15 cellular contexts compared by ENCODE assay signal in genomic region chr10:132299381-132300336, GRCh38.
"Had no signal": no experiment of that assay in that cellular context is flagged by ENCODE, and none has a peak within 500 bp of the region (broad histone marks: within the 10 kb centered on the region; RNA-seq: fewer than 3 reads in every experiment).

No MANE protein-coding gene starts in this region.

- H3K27ac ChIP-seq: breast epithelium, skin epidermis, upper lobe of left lung had no signal

- H3K9me3 ChIP-seq: breast epithelium, upper lobe of left lung had no signal

- H3K4me1 ChIP-seq: breast epithelium had no signal

- DNase-seq: activated CD4-positive, alpha-beta T cell treated with anti-CD3 and anti-CD28 coated beads, Interleukin-2, amount 50 U/mL, for 1 hour; activated CD4-positive, CD25-positive, alpha-beta regulatory T cell; activated naive CD4-positive, alpha-beta T cell treated with anti-CD3 and anti-CD28 coated beads for 36 hours; erythroblast; foreskin melanocyte; glutamatergic neuron; hippocampal formation; T1000; upper lobe of left lung had no signal

- H3K9me3 Mint-ChIP-seq: activated naive CD4-positive, alpha-beta T cell treated with anti-CD3 and anti-CD28 coated beads for 36 hours; mesothelial cell of epicardium; stimulated activated naive CD8-positive, alpha-beta T cell treated with anti-CD3 and anti-CD28 coated beads, Interleukin-15, Interleukin-2, amounts not matched to agents 100 ng/mL and 50 ng/mL, for 24 hours had no signal

- H3K4me1 Mint-ChIP-seq: mesothelial cell of epicardium had no signal

- H3K27me3 Mint-ChIP-seq: stimulated activated naive CD8-positive, alpha-beta T cell treated with anti-CD3 and anti-CD28 coated beads, Interleukin-15, Interleukin-2, amounts not matched to agents 100 ng/mL and 50 ng/mL, for 24 hours had no signal

- H3K4me3 ChIP-seq: breast epithelium, skin epidermis, upper lobe of left lung had no signal

- ATAC-seq: left colon had no signal

- H3K4me3 Mint-ChIP-seq: activated naive CD4-positive, alpha-beta T cell treated with anti-CD3 and anti-CD28 coated beads for 36 hours; mesothelial cell of epicardium; stimulated activated naive CD8-positive, alpha-beta T cell treated with anti-CD3 and anti-CD28 coated beads, Interleukin-15, Interleukin-2, amounts not matched to agents 100 ng/mL and 50 ng/mL, for 24 hours had no signal

- H3K36me3 ChIP-seq: breast epithelium, upper lobe of left lung had no signal

- H3K27me3 ChIP-seq: breast epithelium, upper lobe of left lung had no signal

- H3K36me3 Mint-ChIP-seq: mesothelial cell of epicardium had no signal

- H3K27ac Mint-ChIP-seq: activated naive CD4-positive, alpha-beta T cell treated with anti-CD3 and anti-CD28 coated beads for 36 hours; mesothelial cell of epicardium; nephron; stimulated activated naive CD8-positive, alpha-beta T cell treated with anti-CD3 and anti-CD28 coated beads, Interleukin-15, Interleukin-2, amounts not matched to agents 100 ng/mL and 50 ng/mL, for 24 hours had no signal
